ENCODE assay signal across 19 cellular contexts in the genomic region with DNA sequence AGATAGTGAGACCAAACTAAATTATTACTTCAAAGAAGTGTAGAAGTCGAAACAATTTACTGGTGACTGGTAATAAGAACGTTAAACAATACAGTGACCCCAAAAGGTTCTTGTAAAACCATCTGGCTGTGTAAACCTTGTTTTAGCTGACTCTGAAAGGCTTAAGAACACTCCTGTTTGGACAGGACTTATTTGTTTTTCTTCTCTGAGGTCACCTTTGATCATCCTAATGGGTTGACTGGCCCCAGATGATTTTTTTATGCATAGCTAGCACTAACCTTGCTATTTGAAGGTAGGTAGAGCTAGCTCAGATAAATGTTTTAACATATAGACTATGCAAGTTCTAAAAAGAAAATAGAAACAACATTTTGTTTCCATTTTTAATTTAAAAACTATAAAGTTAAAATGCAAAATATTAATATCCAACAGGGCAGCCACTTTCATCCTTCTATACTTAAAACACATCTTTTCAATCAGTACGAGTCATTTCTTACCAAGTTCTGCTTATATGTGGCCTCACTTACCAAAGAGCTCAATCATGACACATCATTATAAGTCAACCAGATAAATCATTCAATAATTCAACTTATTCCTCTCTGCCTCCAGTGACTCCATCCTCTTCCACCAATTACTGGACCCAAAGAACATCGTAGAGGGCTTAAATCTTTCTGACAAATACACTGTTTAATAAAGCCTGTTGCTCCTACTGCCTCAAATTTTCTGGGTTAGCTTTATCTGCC.
"Had no signal": no experiment of that assay in that cellular context is flagged by ENCODE, and none has a peak within 500 bp of the region (broad histone marks: within the 10 kb centered on the region; RNA-seq: fewer than 3 reads in every experiment).

No MANE protein-coding gene starts in this region.

- H2AFZ ChIP-seq: parathyroid adenoma had no signal

- DNase-seq: activated CD4-positive, alpha-beta T cell treated with anti-CD3 and anti-CD28 coated beads for 4 hours; activated naive CD4-positive, alpha-beta T cell treated with Interleukin-2 at 50 U/mL for 16 hours; anterior cingulate cortex; cerebellar nuclear complex; effector memory CD4-positive, alpha-beta T cell; hippocampal formation; kidney; left ventricle myocardium superior; mesenchymal stem cell; naive thymus-derived CD8-positive, alpha-beta T cell; stimulated activated CD4-positive, alpha-beta T cell treated with anti-CD3 and anti-CD28 coated beads, Interleukin-12 subunit alpha, Interleukin-12 subunit beta, amount 100 ng/mL, for 4 hours; stimulated activated CD4-positive, alpha-beta T cell treated with anti-CD3 and anti-CD28 coated beads, Interleukin-2, amount 100 ng/mL, for 24 hours; stomach; T-helper 2 cell; uterus had no signal

- FAIRE-seq: kidney had no signal

- H3K36me3 ChIP-seq: neutrophil, stomach, thoracic aorta, uterus had no signal

- H3K9me3 ChIP-seq: neutrophil, stomach, thoracic aorta, uterus had no signal

- H3K9ac ChIP-seq: parathyroid adenoma had no signal

- H3K4me1 ChIP-seq: parathyroid adenoma, stomach, uterus had no signal

- H3K27me3 ChIP-seq: neutrophil, stomach, uterus had no signal

- ATAC-seq: left ventricle myocardium superior; naive thymus-derived CD8-positive, alpha-beta T cell; WTC11 had no signal

- H3K79me2 ChIP-seq: parathyroid adenoma had no signal

- H3K4me3 ChIP-seq: stomach, thoracic aorta, uterus had no signal

- H3K27ac ChIP-seq: neutrophil, parathyroid adenoma, stomach, thoracic aorta, uterus had no signal
